9 cellular contexts compared by ENCODE assay signal in the genomic region with DNA sequence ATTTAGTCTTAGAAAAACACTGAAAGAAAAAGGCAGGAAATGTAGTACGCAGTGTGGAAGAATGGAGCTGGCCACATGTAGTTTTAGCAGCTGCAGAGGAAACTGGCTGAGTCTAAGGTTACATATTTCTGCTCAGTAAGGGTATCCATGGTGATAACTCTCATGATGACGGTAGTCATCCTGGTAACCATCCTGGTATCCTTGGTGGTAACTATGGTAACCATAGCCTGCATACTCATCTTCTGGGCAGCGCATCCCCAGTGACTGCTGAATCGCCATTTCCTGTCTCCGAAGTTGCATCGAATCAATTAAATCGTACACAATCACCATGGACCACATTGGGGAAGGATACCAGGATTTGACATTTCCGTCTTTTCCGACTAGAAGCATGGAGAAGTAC. TPM values are rescaled to one million over a fixed set of nuclear protein-coding genes. Genes with fewer than 3 reads are reported as not detected.
A peak's percentile ranks its signal among the peaks of the same experiment; 100 is the strongest.
DNase-seq lines count a peak whose midpoint lies in the region; ATAC-seq and TF ChIP-seq lines count a peak whose summit lies in the region.
"Had no signal": no experiment of that assay in that cellular context is flagged by ENCODE, and none has a peak within 500 bp of the region (broad histone marks: within the 10 kb centered on the region; RNA-seq: fewer than 3 reads in every experiment).

No MANE protein-coding gene starts in this region.

- H3K23me2 ChIP-seq in H9 (ENCODE audit: insufficient read length, low read depth, low read length, poor library complexity, severe bottlenecking), result no peaks in the 10 kb centered on the region

- no peak overlapping the region for H3K14ac ChIP-seq in H9 (ENCODE audit: insufficient read depth, low read length)

- no peaks in the 10 kb centered on the region for H3K27me3 ChIP-seq in H9 (ENCODE audit: insufficient read depth, low read length)

- ATAC-seq in activated T-cell treated with anti-CD3 and anti-CD28 coated beads, Interleukin-2, amount 50 U/mL, for 4 hours, result no peak
- no peak for ATAC-seq in HG03025 (IDR thresholded peaks at IDR 0.05; ENCODE audit: low FRiP score, unreplicated experiment)
- ATAC-seq: T-helper 17 cell had no signal

- no peak overlapping the region for H3K4me2 ChIP-seq in H9 (ENCODE audit: insufficient read depth, insufficient read length, low read length)

- H3K23ac ChIP-seq in H9 (ENCODE audit: insufficient read length, low read depth, low read length), result no peak overlapping the region

- H3K4me3 Mint-ChIP-seq in neural crest cell, result peak overlapping the region; percentile 56
- H3K4me3 Mint-ChIP-seq in H9, result no peak overlapping the region
- no peak overlapping the region for H3K4me3 Mint-ChIP-seq in activated T-cell treated with anti-CD3 and anti-CD28 coated beads, Interleukin-2, amount 50 U/mL, for 4 hours
- H3K4me3 Mint-ChIP-seq: T-helper 17 cell had no signal

- no peak overlapping the region for H4K91ac ChIP-seq in H9 (ENCODE audit: insufficient read length, low read depth, low read length)

- H3K79me1 ChIP-seq in H9 (ENCODE audit: insufficient read depth, low read depth, low read length, poor library complexity, severe bottlenecking), result no peaks in the 10 kb centered on the region

- no peak overlapping the region for H3T11ph ChIP-seq in H9 (ENCODE audit: low read length)

- H3K79me2 ChIP-seq in H9 (ENCODE audit: insufficient read depth, low read length), result no peaks in the 10 kb centered on the region

- H2BK20ac ChIP-seq in H9 (ENCODE audit: low read depth, low read length, poor library complexity, severe bottlenecking), result no peak overlapping the region

- no peak overlapping the region for H3K56ac ChIP-seq in H9 (ENCODE audit: insufficient read length, low read depth, low read length)

- no peak overlapping the region for H2BK15ac ChIP-seq in H9 (ENCODE audit: low read depth, low read length)

- TF ChIP-seq CTCF in neural crest cell (conservative IDR thresholded peaks at IDR 0.05), result no peak
- no peak for TF ChIP-seq CTCF in H9 (conservative IDR thresholded peaks at IDR 0.05)

- no peak overlapping the region for H4K5ac ChIP-seq in H9 (ENCODE audit: insufficient read length, low read depth, low read length)

- H4K8ac ChIP-seq in H9 (replicated peaks; ENCODE audit: insufficient read length, low read depth, low read length), result no peak overlapping the region

- no peak overlapping the region for H2BK12ac ChIP-seq in H9 (ENCODE audit: insufficient read length, low read depth, low read length)

- H3K18ac ChIP-seq in H9 (ENCODE audit: insufficient read length, low read depth, low read length), result no peak overlapping the region

- H4K20me1 ChIP-seq in H9 (ENCODE audit: control insufficient read depth, insufficient read depth, insufficient read length), result no peaks in the 10 kb centered on the region

- H3K9ac ChIP-seq in H9 (ENCODE audit: extremely low read depth, insufficient read length, low read length), result no peak overlapping the region

- WGBS in H9 (ENCODE audit: extremely low coverage, insufficient read length, low lambda C conversion rate), result no CpG with 5 or more reads among the region's 9 CpGs

- H3K9me3 Mint-ChIP-seq in neural crest cell (no peaks in the 10 kb centered on the region), H9 (no peaks in the 10 kb centered on the region)
- no peaks in the 10 kb centered on the region for H3K9me3 Mint-ChIP-seq in activated T-cell treated with anti-CD3 and anti-CD28 coated beads, Interleukin-2, amount 50 U/mL, for 4 hours

- H3K36me3 Mint-ChIP-seq in neural crest cell (ENCODE audit: low read depth) (no peaks in the 10 kb centered on the region), H9 (ENCODE audit: insufficient read depth in 1 of 3, low read depth in 3 of 3) (no peaks in the 10 kb centered on the region)
- no peaks in the 10 kb centered on the region for H3K36me3 Mint-ChIP-seq in activated T-cell treated with anti-CD3 and anti-CD28 coated beads, Interleukin-2, amount 50 U/mL, for 4 hours (ENCODE audit: insufficient read depth)

- DNase-seq in GM03348 (ENCODE audit: low spot score), result peak; percentile 47
- DNase-seq in NCI-H146 (lab: John Stamatoyannopoulos, UW), result peak; percentile 98
- DNase-seq in dermis blood vessel endothelial cell, result peak; percentile 99
- DNase-seq in neural crest cell (ENCODE audit: low read depth, low spot score), result peak; percentile 22
- DNase-seq in H9, result no peak
- no peak for DNase-seq in activated T-cell treated with anti-CD3 and anti-CD28 coated beads, Interleukin-2, amount 50 U/mL, for 4 hours
- no peak for DNase-seq in UCSD-AML1 (lab: John Stamatoyannopoulos, UW; ENCODE audit: unreplicated experiment)
- DNase-seq: T-helper 17 cell had no signal

- H3K4me1 Mint-ChIP-seq in neural crest cell (peaks cover 72% of the 10 kb centered on the region), H9 (peaks cover 9 to 11% of the 10 kb centered on the region in 2 experiments; a peak in 3 of 4 replicates)
- peaks cover 11% of the 10 kb centered on the region for H3K4me1 Mint-ChIP-seq in activated T-cell treated with anti-CD3 and anti-CD28 coated beads, Interleukin-2, amount 50 U/mL, for 4 hours (ENCODE audit: low read depth)

- H3K27ac ChIP-seq in H9 (ENCODE audit: insufficient read length, low read depth, low read length), result no peak overlapping the region

- no peak overlapping the region for H2BK5ac ChIP-seq in H9 (ENCODE audit: insufficient read length, low read length)

- no peak overlapping the region for H2AFZ ChIP-seq in H9 (ENCODE audit: low read length)

- H3K27me3 Mint-ChIP-seq in neural crest cell (ENCODE audit: low read depth) (no peaks in the 10 kb centered on the region), H9 (ENCODE audit: low read depth) (no peaks in the 10 kb centered on the region)
- peaks cover 9% of the 10 kb centered on the region for H3K27me3 Mint-ChIP-seq in activated T-cell treated with anti-CD3 and anti-CD28 coated beads, Interleukin-2, amount 50 U/mL, for 4 hours (ENCODE audit: low read depth)

- H3K27ac Mint-ChIP-seq in neural crest cell (ENCODE audit: unreplicated experiment), result peak overlapping the region; percentile 94
- no peak overlapping the region; a peak in 1 of 7 replicates for H3K27ac Mint-ChIP-seq in H9
- H3K27ac Mint-ChIP-seq: T-helper 17 cell had no signal

- H3K4ac ChIP-seq in H9 (ENCODE audit: low read depth, low read length), result no peak overlapping the region

- no peaks in the 10 kb centered on the region for H3K9me3 ChIP-seq in H9 (ENCODE audit: control insufficient read depth, low read depth, low read length)

- H2AK5ac ChIP-seq in H9 (ENCODE audit: insufficient read length, low read length), result no peak overlapping the region

- no peak overlapping the region for H2BK120ac ChIP-seq in H9 (ENCODE audit: low read depth, low read length, poor library complexity, severe bottlenecking)

- H3K4me1 ChIP-seq in H9 (ENCODE audit: insufficient read depth, low read length), result no peaks in the 10 kb centered on the region

RNA-seq across cellular contexts. Expression of a gene that starts 35.7 kb away (rescaled TPM):
- total RNA-seq in dermis blood vessel endothelial cell (8.5 and 24.3 TPM in 2 replicates), neural crest cell (42.1 and 49.8 TPM in 2 replicates), H9 (2021) (4.6 and 5.4 TPM in 2 replicates)
- under 1 TPM; 0.16 to 0.43 (median 0.30) TPM for total RNA-seq in activated T-cell treated with anti-CD3 and anti-CD28 coated beads, Interleukin-2, amount 50 U/mL, for 4 hours
- total RNA-seq: T-helper 17 cell had no signal

RNA-seq across cellular contexts. Expression of a gene that starts 43.4 kb away (rescaled TPM):
- total RNA-seq in dermis blood vessel endothelial cell (33.7 and 56.4 TPM in 2 replicates), neural crest cell (44.9 and 47.6 TPM in 2 replicates), H9 (2021) (40.0 and 44.9 TPM in 2 replicates)
- 10 to 100 TPM; 12.2 to 13.5 (median 12.3) TPM for total RNA-seq in activated T-cell treated with anti-CD3 and anti-CD28 coated beads, Interleukin-2, amount 50 U/mL, for 4 hours

RNA-seq across cellular contexts. Expression of a gene that starts 43.5 kb away (rescaled TPM):
- total RNA-seq in dermis blood vessel endothelial cell, result 84.6 and 103 TPM in 2 replicates
- 46.1 and 47.4 TPM in 2 replicates for total RNA-seq in neural crest cell
- total RNA-seq in H9 (2021), result 59.3 and 60.7 TPM in 2 replicates
- total RNA-seq in activated T-cell treated with anti-CD3 and anti-CD28 coated beads, Interleukin-2, amount 50 U/mL, for 4 hours, result 10 to 100 TPM; 81.5 to 93.9 (median 88.8) TPM

Comparison
In these comparisons a context has a peak if more than half of its experiments do, and no peak if none do; other contexts are left out.
1. DNase-seq: peak in GM03348 (single experiment), NCI-H146 (single experiment), dermis blood vessel endothelial cell (single experiment) and neural crest cell (single experiment); none in H9 (single experiment), activated T-cell treated with anti-CD3 and anti-CD28 coated beads, Interleukin-2, amount 50 U/mL, for 4 hours (single experiment) and UCSD-AML1 (single experiment).